22 cellular contexts compared by ENCODE assay signal in the genomic region with DNA sequence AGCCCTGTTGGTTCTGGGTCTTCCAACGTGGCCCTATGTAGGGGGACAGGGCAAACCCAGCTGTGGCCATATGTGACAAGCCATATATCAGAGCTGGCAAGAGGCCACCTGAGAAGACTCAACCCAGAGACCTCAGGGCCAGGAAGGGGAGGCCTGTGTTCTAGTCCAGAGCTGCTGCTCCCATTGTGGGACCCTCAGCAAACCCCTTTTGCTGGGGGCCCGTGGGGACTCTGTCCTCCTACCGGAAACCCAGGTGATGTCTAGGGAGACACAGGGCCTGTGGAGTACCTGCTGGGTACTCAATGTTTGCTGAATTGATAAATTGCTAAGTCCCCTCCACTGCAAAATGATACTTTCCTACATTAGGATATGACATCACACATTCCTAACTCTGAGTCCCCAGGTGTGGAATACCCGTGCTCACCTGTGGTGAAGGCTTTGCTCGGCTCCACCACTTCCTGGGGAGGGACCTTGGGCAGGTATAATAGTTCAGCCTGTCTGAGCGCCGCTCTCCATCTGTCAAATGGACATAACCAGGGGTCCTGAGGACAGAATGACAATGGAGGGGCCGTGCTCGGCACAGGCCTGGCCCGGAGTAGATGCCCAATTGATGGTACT. TPM values are rescaled to one million over a fixed set of nuclear protein-coding genes. Genes with fewer than 3 reads are reported as not detected.
"Had no signal": no experiment of that assay in that cellular context is flagged by ENCODE, and none has a peak within 500 bp of the region (broad histone marks: within the 10 kb centered on the region; RNA-seq: fewer than 3 reads in every experiment).

No MANE protein-coding gene starts in this region.

- H3K4me3 Mint-ChIP-seq: IgD-negative memory B cell had no signal

- H3K4me2 ChIP-seq: KMS-11, SK-N-SH had no signal

- H3K9ac ChIP-seq: KMS-11, SK-N-SH had no signal

- H3K27ac Mint-ChIP-seq: IgD-negative memory B cell had no signal

- DNase-seq: Kasumi-1, MM.1S, NCI-H1092 treated with DMSO at 0.1 percent for 48 hours, NCI-H1436, NCI-H187, NCI-H2029, NCI-H2081 treated with DMSO at 0.1 percent for 48 hours, NCI-H2171, NCI-H226, NCI-H446, NCI-H510A, NCI-H524 treated with DMSO at 0.1 percent for 48 hours, NCI-H69, NCI-H774, Peyer's patch, SHP77, SK-N-SH had no signal

- H3K36me3 Mint-ChIP-seq: IgD-negative memory B cell had no signal

- H3K4me1 Mint-ChIP-seq: IgD-negative memory B cell had no signal

- H3K4me3 ChIP-seq: K562, PC-9, Peyer's patch had no signal

- H3K9me3 ChIP-seq: Peyer's patch, SK-N-SH had no signal

- ATAC-seq: K562 had no signal

- H3K27ac ChIP-seq: HL-60, KMS-11, PC-9, Peyer's patch had no signal

- H3K27me3 ChIP-seq: Peyer's patch had no signal

RNA-seq across cellular contexts. Expression of a gene that starts 38.4 kb away (rescaled TPM):
- polyA plus RNA-seq: IgD-negative memory B cell had no signal
